Comparison of ENCODE assay signal across 8 cellular contexts in genomic region chr2:177169810-177170514, GRCh38. TPM values are rescaled to one million over a fixed set of nuclear protein-coding genes. Genes with fewer than 3 reads are reported as not detected.
DNase-seq lines count a peak whose midpoint lies in the region; ATAC-seq and TF ChIP-seq lines count a peak whose summit lies in the region.

No MANE protein-coding gene starts in this region.

- POLR2A ChIA-PET in HEK293T (lab: Yijun Ruan, JAX): interaction anchor here (1.2 kb wide), 1 partner anchor 42 kb away, joined by 6 read pairs; the partner anchor contains the start of gene HNRNPA3

- no peaks in the 10 kb centered on the region for H3K27me3 ChIP-seq in mammary epithelial cell (ENCODE audit: insufficient read depth, low read length)

- TF ChIP-seq CTCF in mammary epithelial cell (conservative IDR thresholded peaks at IDR 0.05 in 1 of 2, IDR thresholded peaks at IDR 0.05 in 1 of 2; ENCODE audit: extremely low read depth in 1 of 2, insufficient read depth in 1 of 2, low read depth in 1 of 2, low read length in 2 of 2): no peak

- in situ Hi-C loops in mammary epithelial cell (cut with MboI; ENCODE audit: low sequenced_read_pairs in 2 of 2): loop anchor here (5.0 to 25.0 kb wide), 6 partner anchors 42 to 592 kb away; partner anchors contain the start of genes HNRNPA3 (in 1 of the 2) and NFE2L2 (in 1 of the 2)

- dilution Hi-C loops in mammary epithelial cell (cut with HindIII; ENCODE audit: low sequenced_read_pairs): loop anchor here (5.0 to 10.0 kb wide), 4 partner anchors 45 to 245 kb away; partner anchors contain the start of gene HNRNPA3

- BruUV-seq in mammary epithelial cell (replicated peaks; lab: Mats Ljungman, UMichigan): TSS peak; percentile 64

- peak overlapping the region; percentile 93 for H3K27ac ChIP-seq in mammary epithelial cell (ENCODE audit: insufficient read depth, low read depth, low read length)

- CTCF ChIA-PET in HEK293T (lab: Yijun Ruan, JAX) (interaction anchor here (0.6 kb wide), 1 partner anchor 85 kb away, joined by 4 read pairs; no protein-coding TSS in a partner anchor), mammary epithelial cell (lab: Charles Lee; ENCODE audit: low non-redundant PET) (no interaction called here)

- no peaks in the 10 kb centered on the region for H3K79me2 ChIP-seq in mammary epithelial cell (ENCODE audit: insufficient read depth, low read length)

- H3K4me1 ChIP-seq in mammary epithelial cell (ENCODE audit: insufficient read depth, low read length): peaks cover 60% of the 10 kb centered on the region

- no peak overlapping the region for H3K4me3 ChIP-seq in mammary epithelial cell (replicated peaks in 1 of 3; ENCODE audit: insufficient read depth in 1 of 3, low read depth in 2 of 3, low read length in 3 of 3)

- H3K9me3 ChIP-seq in mammary epithelial cell (replicated peaks; ENCODE audit: insufficient read depth, low read length): no peaks in the 10 kb centered on the region

- H3K36me3 ChIP-seq in mammary epithelial cell (ENCODE audit: insufficient read depth, low read length): no peaks in the 10 kb centered on the region

- ATAC-seq in GM18517 (IDR thresholded peaks at IDR 0.05; ENCODE audit: unreplicated experiment): peak; percentile 73

- intact Hi-C loops in mammary epithelial cell (cut with micrococcal nuclease): loop anchor here (1.0 to 5.0 kb wide), 3 partner anchors 42 to 382 kb away; partner anchors contain the start of gene HNRNPA3

- no peaks in the 10 kb centered on the region for H4K20me1 ChIP-seq in mammary epithelial cell (ENCODE audit: insufficient read depth, low read length)

- H3K9ac ChIP-seq in mammary epithelial cell (ENCODE audit: insufficient read depth, low read length): peak overlapping the region; percentile 35

- WGBS in mammary epithelial cell (ENCODE audit: low coverage, missing lambda C conversion rate): 2% methylated on average over 7 of the region's 7 CpGs

- peak overlapping the region; percentile 85 for H2AFZ ChIP-seq in mammary epithelial cell (ENCODE audit: low read depth, low read length)

- H3K4me2 ChIP-seq in mammary epithelial cell (ENCODE audit: insufficient read depth, low read depth, low read length): peak overlapping the region; percentile 87

- DNase-seq in HEK293T (ENCODE audit: extremely low spot score) (no peak), NCI-H1436 (lab: John Stamatoyannopoulos, UW) (peak; percentile 57), mammary epithelial cell (peak; percentile 97), ureter (ENCODE audit: low spot score) (peak; percentile 86), cerebellar nuclear complex (lab: John Stamatoyannopoulos, UW) (no peak), NOMO-1 treated with DMSO at 0.1 percent for 48 hours (lab: John Stamatoyannopoulos, UW; ENCODE audit: unreplicated experiment) (no peak), NCI-H524 treated with DMSO at 0.1 percent for 48 hours (lab: John Stamatoyannopoulos, UW) (no peak)

TF ChIP-seq in HEK293T, 16 proteins besides CTCF, POLR2A, EP300 and RAD21:
- TF ChIP-seq HDGF (IDR thresholded peaks at IDR 0.05; ENCODE audit: borderline replicate concordance) (no peak), L3MBTL2 (conservative IDR thresholded peaks at IDR 0.05) (peak; percentile 49)

RNA-seq across cellular contexts. Expression of gene HNRNPA3, which starts 42.6 kb away (rescaled TPM):
- total RNA-seq in mammary epithelial cell: 100 to 1,000 TPM in 1 of 2 donors, 10 to 100 TPM in 1; 18.2 to 196 TPM
- polyA plus RNA-seq in mammary epithelial cell: 59.9 TPM
- 29.6 TPM for polyA minus RNA-seq in mammary epithelial cell
- total RNA-seq in ureter: 251 TPM

Comparison
In these comparisons a context has a peak if more than half of its experiments do, and no peak if none do; other contexts are left out.
1. DNase-seq: peak in NCI-H1436 (single experiment), mammary epithelial cell (single experiment) and ureter (single experiment); none in HEK293T (single experiment), cerebellar nuclear complex (0 of 2), NOMO-1 treated with DMSO at 0.1 percent for 48 hours (single experiment) and NCI-H524 treated with DMSO at 0.1 percent for 48 hours (single experiment).